ENCODE assay signal across 12 cellular contexts in genomic region chr12:34400986-34401658, GRCh38.
A peak's percentile ranks its signal among the peaks of the same experiment; 100 is the strongest.
DNase-seq lines count a peak whose midpoint lies in the region; ATAC-seq and TF ChIP-seq lines count a peak whose summit lies in the region.
"Had no signal": no experiment of that assay in that cellular context is flagged by ENCODE, and none has a peak within 500 bp of the region (broad histone marks: within the 10 kb centered on the region; RNA-seq: fewer than 3 reads in every experiment).

No MANE protein-coding gene starts in this region.

- TF ChIP-seq CTCF in adrenal gland (IDR thresholded peaks at IDR 0.05) (no peak), lower leg skin (IDR thresholded peaks at IDR 0.05) (no peak), type B pancreatic cell (conservative IDR thresholded peaks at IDR 0.05) (no peak)

- ATAC-seq in GM18520 (IDR thresholded peaks at IDR 0.05; ENCODE audit: unreplicated experiment): no peak
- ATAC-seq in activated CD8-positive, alpha-beta T cell treated with anti-CD3 and anti-CD28 coated beads, Interleukin-2, amount 10 ng/mL, durations not matched to agents 7 days and 5 days: no peak

- H3K36me3 ChIP-seq in adrenal gland (replicated peaks in 1 of 2): no peaks in the 10 kb centered on the region

- H3K36me3 Mint-ChIP-seq in activated CD4-positive, alpha-beta T cell treated with anti-CD3 and anti-CD28 coated beads, Interleukin-2, amount 10 ng/mL, durations not matched to agents 24 days and 14 days (ENCODE audit: low read depth): no peaks in the 10 kb centered on the region
- H3K36me3 Mint-ChIP-seq in activated CD4-positive, alpha-beta T cell treated with anti-CD3 and anti-CD28 coated beads, Interleukin-2, amount 10 ng/mL, durations not matched to agents 7 days and 5 days (ENCODE audit: low read depth): no peaks in the 10 kb centered on the region
- H3K36me3 Mint-ChIP-seq in type B pancreatic cell: no peaks in the 10 kb centered on the region
- H3K36me3 Mint-ChIP-seq in activated CD8-positive, alpha-beta T cell treated with anti-CD3 and anti-CD28 coated beads, Interleukin-2, amount 10 ng/mL, durations not matched to agents 7 days and 5 days (ENCODE audit: low read depth): no peaks in the 10 kb centered on the region

- TF ChIP-seq POLR2A in adrenal gland (IDR thresholded peaks at IDR 0.05) (no peak), lower leg skin (IDR thresholded peaks at IDR 0.05) (no peak)

- H3K27ac ChIP-seq in adrenal gland: no peak overlapping the region

- no peak overlapping the region for H3K4me3 Mint-ChIP-seq in activated CD4-positive, alpha-beta T cell treated with anti-CD3 and anti-CD28 coated beads, Interleukin-2, amount 10 ng/mL, durations not matched to agents 24 days and 14 days
- H3K4me3 Mint-ChIP-seq in activated CD4-positive, alpha-beta T cell treated with anti-CD3 and anti-CD28 coated beads, Interleukin-2, amount 10 ng/mL, durations not matched to agents 7 days and 5 days: no peak overlapping the region
- no peak overlapping the region for H3K4me3 Mint-ChIP-seq in type B pancreatic cell
- no peak overlapping the region for H3K4me3 Mint-ChIP-seq in activated CD8-positive, alpha-beta T cell treated with anti-CD3 and anti-CD28 coated beads, Interleukin-2, amount 10 ng/mL, durations not matched to agents 7 days and 5 days

- CTCF ChIA-PET in activated CD4-positive, alpha-beta T cell treated with anti-CD3 and anti-CD28 coated beads, Interleukin-2, amount 10 ng/mL, durations not matched to agents 7 days and 5 days (lab: Charles Lee): no interaction called here
- CTCF ChIA-PET in activated CD8-positive, alpha-beta T cell treated with anti-CD3 and anti-CD28 coated beads, Interleukin-2, amount 10 ng/mL, durations not matched to agents 7 days and 5 days (lab: Charles Lee): no interaction called here

- no peak overlapping the region for H3K27ac Mint-ChIP-seq in activated CD4-positive, alpha-beta T cell treated with anti-CD3 and anti-CD28 coated beads, Interleukin-2, amount 10 ng/mL, durations not matched to agents 24 days and 14 days
- H3K27ac Mint-ChIP-seq in activated CD4-positive, alpha-beta T cell treated with anti-CD3 and anti-CD28 coated beads, Interleukin-2, amount 10 ng/mL, durations not matched to agents 7 days and 5 days: no peak overlapping the region
- H3K27ac Mint-ChIP-seq in type B pancreatic cell: no peak overlapping the region
- H3K27ac Mint-ChIP-seq in activated CD8-positive, alpha-beta T cell treated with anti-CD3 and anti-CD28 coated beads, Interleukin-2, amount 10 ng/mL, durations not matched to agents 7 days and 5 days: no peak overlapping the region

- H3K4me1 Mint-ChIP-seq in activated CD4-positive, alpha-beta T cell treated with anti-CD3 and anti-CD28 coated beads, Interleukin-2, amount 10 ng/mL, durations not matched to agents 24 days and 14 days: no peaks in the 10 kb centered on the region
- H3K4me1 Mint-ChIP-seq in activated CD4-positive, alpha-beta T cell treated with anti-CD3 and anti-CD28 coated beads, Interleukin-2, amount 10 ng/mL, durations not matched to agents 7 days and 5 days: no peaks in the 10 kb centered on the region
- H3K4me1 Mint-ChIP-seq in type B pancreatic cell (ENCODE audit: unreplicated experiment): no peaks in the 10 kb centered on the region
- H3K4me1 Mint-ChIP-seq in activated CD8-positive, alpha-beta T cell treated with anti-CD3 and anti-CD28 coated beads, Interleukin-2, amount 10 ng/mL, durations not matched to agents 7 days and 5 days (ENCODE audit: low read depth): no peaks in the 10 kb centered on the region

- H3K9me3 Mint-ChIP-seq in activated CD4-positive, alpha-beta T cell treated with anti-CD3 and anti-CD28 coated beads, Interleukin-2, amount 10 ng/mL, durations not matched to agents 24 days and 14 days: peaks cover 6% of the 10 kb centered on the region
- H3K9me3 Mint-ChIP-seq in activated CD4-positive, alpha-beta T cell treated with anti-CD3 and anti-CD28 coated beads, Interleukin-2, amount 10 ng/mL, durations not matched to agents 7 days and 5 days: peaks cover 2% of the 10 kb centered on the region
- no peaks in the 10 kb centered on the region for H3K9me3 Mint-ChIP-seq in type B pancreatic cell
- peaks cover 15% of the 10 kb centered on the region for H3K9me3 Mint-ChIP-seq in activated CD8-positive, alpha-beta T cell treated with anti-CD3 and anti-CD28 coated beads, Interleukin-2, amount 10 ng/mL, durations not matched to agents 7 days and 5 days (ENCODE audit: insufficient read depth)

- no peaks in the 10 kb centered on the region for H3K9me3 ChIP-seq in adrenal gland (replicated peaks in 1 of 3)

- WGBS in adrenal gland, 4 donors: 63 to 67% (median 66%) methylated on average over 18 to 25 of the region's 25 CpGs
- WGBS in lower leg skin, 2 donors: 65 to 71% methylated on average over 25 of the region's 25 CpGs

- intact Hi-C loops in activated CD4-positive, alpha-beta T cell treated with anti-CD3 and anti-CD28 coated beads, Interleukin-2, amount 10 ng/mL, durations not matched to agents 24 days and 14 days (cut with micrococcal nuclease): no loop called here
- intact Hi-C loops in adrenal gland (cut with DNase I): no loop called here
- intact Hi-C loops in lower leg skin (cut with DNase I; ENCODE audit: low total_unique reads): no loop called here

- no peaks in the 10 kb centered on the region for H3K4me1 ChIP-seq in adrenal gland (replicated peaks in 1 of 2)

- H3K4me3 ChIP-seq in adrenal gland (no peak overlapping the region), lower leg skin (ENCODE audit: low read depth, poor library complexity, severe bottlenecking) (no peak overlapping the region)

- H3K27me3 ChIP-seq in adrenal gland: no peaks in the 10 kb centered on the region

- peak; percentile 38 for DNase-seq in activated CD4-positive, alpha-beta T cell treated with anti-CD3 and anti-CD28 coated beads, Interleukin-2, amount 10 ng/mL, durations not matched to agents 24 days and 14 days
- no peak for DNase-seq in activated CD4-positive, alpha-beta T cell treated with anti-CD3 and anti-CD28 coated beads, Interleukin-2, amount 10 ng/mL, durations not matched to agents 7 days and 5 days
- peak in 6 of 7 donors; percentile 2 to 10 (median 6) for DNase-seq in adrenal gland
- DNase-seq in lower leg skin (ENCODE audit: low spot score in 2 of 2): peak; percentile 11 to 75
- peak; percentile 63 for DNase-seq in type B pancreatic cell (ENCODE audit: extremely low spot score, unreplicated experiment)
- no peak for DNase-seq in activated CD8-positive, alpha-beta T cell treated with anti-CD3 and anti-CD28 coated beads, Interleukin-2, amount 10 ng/mL, durations not matched to agents 7 days and 5 days
- DNase-seq in glomerular visceral epithelial cell (ENCODE audit: extremely low spot score): no peak
- DNase-seq: anterior cingulate cortex, NCI-H1048, NCI-H526, SHP77 treated with DMSO at 0.1 percent for 48 hours had no signal

- no peaks in the 10 kb centered on the region for H3K27me3 Mint-ChIP-seq in activated CD4-positive, alpha-beta T cell treated with anti-CD3 and anti-CD28 coated beads, Interleukin-2, amount 10 ng/mL, durations not matched to agents 24 days and 14 days
- H3K27me3 Mint-ChIP-seq in activated CD4-positive, alpha-beta T cell treated with anti-CD3 and anti-CD28 coated beads, Interleukin-2, amount 10 ng/mL, durations not matched to agents 7 days and 5 days: no peaks in the 10 kb centered on the region
- no peaks in the 10 kb centered on the region for H3K27me3 Mint-ChIP-seq in type B pancreatic cell
- H3K27me3 Mint-ChIP-seq in activated CD8-positive, alpha-beta T cell treated with anti-CD3 and anti-CD28 coated beads, Interleukin-2, amount 10 ng/mL, durations not matched to agents 7 days and 5 days (ENCODE audit: low read depth): no peaks in the 10 kb centered on the region

- POLR2A ChIA-PET in activated CD4-positive, alpha-beta T cell treated with anti-CD3 and anti-CD28 coated beads, Interleukin-2, amount 10 ng/mL, durations not matched to agents 7 days and 5 days (lab: Charles Lee): no interaction called here
- POLR2A ChIA-PET in activated CD8-positive, alpha-beta T cell treated with anti-CD3 and anti-CD28 coated beads, Interleukin-2, amount 10 ng/mL, durations not matched to agents 7 days and 5 days (lab: Charles Lee): no interaction called here

Comparison
In these comparisons a context has a peak if more than half of its experiments do, and no peak if none do; other contexts are left out.
1. DNase-seq: peak in activated CD4-positive, alpha-beta T cell treated with anti-CD3 and anti-CD28 coated beads, Interleukin-2, amount 10 ng/mL, durations not matched to agents 24 days and 14 days (single experiment), adrenal gland (6 of 7), lower leg skin (2 of 2) and type B pancreatic cell (single experiment); none in activated CD4-positive, alpha-beta T cell treated with anti-CD3 and anti-CD28 coated beads, Interleukin-2, amount 10 ng/mL, durations not matched to agents 7 days and 5 days (single experiment), activated CD8-positive, alpha-beta T cell treated with anti-CD3 and anti-CD28 coated beads, Interleukin-2, amount 10 ng/mL, durations not matched to agents 7 days and 5 days (single experiment) and glomerular visceral epithelial cell (single experiment).